ENCODE assay signal across 1 cellular context in the genomic region with DNA sequence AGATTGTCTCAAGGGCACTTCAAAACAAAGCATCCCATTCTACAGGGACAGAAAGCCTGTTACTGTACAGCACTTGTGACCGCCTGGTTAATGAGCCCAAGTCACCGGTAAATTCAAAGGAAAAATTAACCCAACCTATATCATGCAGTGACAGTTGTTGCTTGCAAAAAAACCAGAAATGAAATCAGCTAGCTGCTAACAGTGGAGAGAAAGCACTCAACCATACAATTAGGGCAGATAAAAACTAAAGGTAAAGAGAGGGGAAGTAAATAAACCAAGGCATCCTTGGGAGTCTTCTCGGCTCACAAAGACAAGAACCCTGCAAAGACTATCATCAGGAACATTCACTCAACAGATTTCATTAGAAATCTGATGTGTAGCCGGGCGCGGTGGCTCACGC.
TF ChIP-seq lines count a peak whose summit lies in the region.

No MANE protein-coding gene starts in this region.

TF ChIP-seq in K562, 482 proteins besides CTCF, POLR2A, EP300 and RAD21:
- no peak for TF ChIP-seq ELF2 (CRISPR knock-in tag; IDR thresholded peaks at IDR 0.05)
- TF ChIP-seq NR2C2 (CRISPR knock-in tag; IDR thresholded peaks at IDR 0.05) = no peak
- TF ChIP-seq NR2C2 (tag; IDR thresholded peaks at IDR 0.05) = no peak
- TF ChIP-seq FOSL1 (tag; conservative IDR thresholded peaks at IDR 0.05) = no peak
- TF ChIP-seq ZBTB5 (IDR thresholded peaks at IDR 0.05) = no peak
- TF ChIP-seq MLX (CRISPR knock-in tag; conservative IDR thresholded peaks at IDR 0.05) = no peak
- no peak for TF ChIP-seq CGGBP1 (CRISPR knock-in tag; IDR thresholded peaks at IDR 0.05)
- TF ChIP-seq SNRNP70 (optimal IDR thresholded peaks at IDR 0.05; ENCODE audit: low read depth, low read length) = no peak
- no peak for TF ChIP-seq ZNF780A (CRISPR knock-in tag; IDR thresholded peaks at IDR 0.05)
- no peak for TF ChIP-seq ZNF717 (CRISPR knock-in tag; IDR thresholded peaks at IDR 0.05)
- no peak for TF ChIP-seq CHD2 (IDR thresholded peaks at IDR 0.05; ENCODE audit: low read depth, low read length)
- TF ChIP-seq TCF3 (CRISPR knock-in tag; IDR thresholded peaks at IDR 0.05) = no peak
